ENCODE assay signal across 1 cellular context in the genomic region with DNA sequence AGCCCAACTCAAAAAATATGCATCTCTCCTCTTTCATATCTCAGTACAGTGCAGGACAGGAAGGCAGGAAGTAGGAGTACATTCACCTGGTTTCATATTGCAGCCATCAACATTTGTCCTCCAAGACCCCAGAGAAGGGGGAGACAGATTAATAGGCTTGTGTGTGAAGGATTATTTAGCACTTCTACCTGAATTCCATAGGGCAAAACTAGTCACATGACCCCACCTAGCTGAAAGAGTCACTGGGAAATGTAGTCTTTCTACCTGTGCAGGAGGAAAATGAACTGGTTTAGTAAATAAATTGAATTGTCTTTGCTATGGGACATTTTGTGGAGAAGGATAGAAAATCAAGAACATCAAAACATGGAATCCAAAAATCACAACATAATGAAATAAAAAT.
TF ChIP-seq lines count a peak whose summit lies in the region.

No MANE protein-coding gene starts in this region.

TF ChIP-seq in K562, 482 proteins besides CTCF, POLR2A, EP300 and RAD21 (continues in another document):
- TF ChIP-seq HDAC6 (IDR thresholded peaks at IDR 0.05; ENCODE audit: low read depth, low read length) (no peak), SIX5 (IDR thresholded peaks at IDR 0.05; ENCODE audit: borderline replicate concordance in 1 of 2, insufficient read depth in 1 of 2, low read depth in 1 of 2, low read length in 2 of 2) (peak; percentile 50 to 65), NBN (IDR thresholded peaks at IDR 0.05; ENCODE audit: low read depth) (no peak), ZBTB49 (CRISPR knock-in tag; IDR thresholded peaks at IDR 0.05; ENCODE audit: borderline replicate concordance) (no peak), CBFB (CRISPR knock-in tag; IDR thresholded peaks at IDR 0.05) (no peak), CBX3 (IDR thresholded peaks at IDR 0.05; ENCODE audit: borderline replicate concordance in 1 of 2, low read length in 2 of 2) (no peak), NFRKB (IDR thresholded peaks at IDR 0.05; ENCODE audit: low read depth) (no peak), ZNF778 (CRISPR knock-in tag; IDR thresholded peaks at IDR 0.05) (no peak), U2AF1 (optimal IDR thresholded peaks at IDR 0.05; ENCODE audit: low read depth, low read length) (no peak), ZNF12 (CRISPR knock-in tag; IDR thresholded peaks at IDR 0.05) (no peak), ZNF143 (CRISPR knock-in tag; IDR thresholded peaks at IDR 0.05) (peak; percentile 69), ARID4B (CRISPR knock-in tag; IDR thresholded peaks at IDR 0.05) (no peak), MECOM (CRISPR knock-in tag; IDR thresholded peaks at IDR 0.05) (no peak), ZNF444 (CRISPR knock-in tag; IDR thresholded peaks at IDR 0.05) (no peak), DNMT1 (IDR thresholded peaks at IDR 0.05) (no peak), CBFA2T2 (conservative IDR thresholded peaks at IDR 0.05) (peak; percentile 61), PURB (CRISPR knock-in tag; IDR thresholded peaks at IDR 0.05; ENCODE audit: low read depth) (no peak), MEF2A (IDR thresholded peaks at IDR 0.05; ENCODE audit: control insufficient read depth, low read depth, low read length) (no peak), ARNT (IDR thresholded peaks at IDR 0.05) (no peak), ZMIZ1 (IDR thresholded peaks at IDR 0.05; ENCODE audit: low read depth in 2 of 2, low read length in 2 of 2) (no peak), SFPQ (IDR thresholded peaks at IDR 0.05; ENCODE audit: low read depth, low read length) (no peak), ZNF347 (CRISPR knock-in tag; IDR thresholded peaks at IDR 0.05; ENCODE audit: low read depth) (no peak), ZNF253 (CRISPR knock-in tag; conservative IDR thresholded peaks at IDR 0.05) (no peak), KLF10 (CRISPR knock-in tag; IDR thresholded peaks at IDR 0.05) (no peak), RAD51 (IDR thresholded peaks at IDR 0.05; ENCODE audit: borderline replicate concordance, low read depth) (peak; percentile 94), SMARCA5 (IDR thresholded peaks at IDR 0.05) (no peak), ZNF764 (CRISPR knock-in tag; IDR thresholded peaks at IDR 0.05; ENCODE audit: low read depth) (no peak), RUNX1 (IDR thresholded peaks at IDR 0.05; ENCODE audit: low read depth) (no peak), ZBTB33 (CRISPR knock-in tag; IDR thresholded peaks at IDR 0.05) (no peak), NUFIP1 (IDR thresholded peaks at IDR 0.05; ENCODE audit: partially characterized antibody) (no peak), PCBP2 (IDR thresholded peaks at IDR 0.05; ENCODE audit: low read depth, low read length, poor library complexity, severe bottlenecking) (no peak), BRD4 (IDR thresholded peaks at IDR 0.05) (no peak), GATAD2B (IDR thresholded peaks at IDR 0.05; ENCODE audit: borderline replicate concordance) (no peak), ZNF133 (CRISPR knock-in tag; IDR thresholded peaks at IDR 0.05) (no peak), MCM2 (IDR thresholded peaks at IDR 0.05; ENCODE audit: low read depth) (no peak), EWSR1 (IDR thresholded peaks at IDR 0.05; ENCODE audit: borderline replicate concordance, low read depth, partially characterized antibody) (no peak), KAT2B (IDR thresholded peaks at IDR 0.05; ENCODE audit: low read depth, low read length) (no peak)
- TF ChIP-seq, protein P1, sequence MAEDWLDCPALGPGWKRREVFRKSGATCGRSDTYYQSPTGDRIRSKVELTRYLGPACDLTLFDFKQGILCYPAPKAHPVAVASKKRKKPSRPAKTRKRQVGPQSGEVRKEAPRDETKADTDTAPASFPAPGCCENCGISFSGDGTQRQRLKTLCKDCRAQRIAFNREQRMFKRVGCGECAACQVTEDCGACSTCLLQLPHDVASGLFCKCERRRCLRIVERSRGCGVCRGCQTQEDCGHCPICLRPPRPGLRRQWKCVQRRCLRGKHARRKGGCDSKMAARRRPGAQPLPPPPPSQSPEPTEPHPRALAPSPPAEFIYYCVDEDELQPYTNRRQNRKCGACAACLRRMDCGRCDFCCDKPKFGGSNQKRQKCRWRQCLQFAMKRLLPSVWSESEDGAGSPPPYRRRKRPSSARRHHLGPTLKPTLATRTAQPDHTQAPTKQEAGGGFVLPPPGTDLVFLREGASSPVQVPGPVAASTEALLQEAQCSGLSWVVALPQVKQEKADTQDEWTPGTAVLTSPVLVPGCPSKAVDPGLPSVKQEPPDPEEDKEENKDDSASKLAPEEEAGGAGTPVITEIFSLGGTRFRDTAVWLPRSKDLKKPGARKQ (CRISPR knock-in tag; IDR thresholded peaks at IDR 0.05): no peak
- TF ChIP-seq, protein P2, sequence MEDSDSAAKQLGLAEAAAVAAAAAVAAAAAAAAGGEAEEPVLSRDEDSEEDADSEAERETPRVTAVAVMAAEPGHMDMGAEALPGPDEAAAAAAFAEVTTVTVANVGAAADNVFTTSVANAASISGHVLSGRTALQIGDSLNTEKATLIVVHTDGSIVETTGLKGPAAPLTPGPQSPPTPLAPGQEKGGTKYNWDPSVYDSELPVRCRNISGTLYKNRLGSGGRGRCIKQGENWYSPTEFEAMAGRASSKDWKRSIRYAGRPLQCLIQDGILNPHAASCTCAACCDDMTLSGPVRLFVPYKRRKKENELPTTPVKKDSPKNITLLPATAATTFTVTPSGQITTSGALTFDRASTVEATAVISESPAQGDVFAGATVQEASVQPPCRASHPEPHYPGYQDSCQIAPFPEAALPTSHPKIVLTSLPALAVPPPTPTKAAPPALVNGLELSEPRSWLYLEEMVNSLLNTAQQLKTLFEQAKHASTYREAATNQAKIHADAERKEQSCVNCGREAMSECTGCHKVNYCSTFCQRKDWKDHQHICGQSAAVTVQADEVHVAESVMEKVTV (CRISPR knock-in tag; IDR thresholded peaks at IDR 0.05): no peak
- TF ChIP-seq, protein P3, sequence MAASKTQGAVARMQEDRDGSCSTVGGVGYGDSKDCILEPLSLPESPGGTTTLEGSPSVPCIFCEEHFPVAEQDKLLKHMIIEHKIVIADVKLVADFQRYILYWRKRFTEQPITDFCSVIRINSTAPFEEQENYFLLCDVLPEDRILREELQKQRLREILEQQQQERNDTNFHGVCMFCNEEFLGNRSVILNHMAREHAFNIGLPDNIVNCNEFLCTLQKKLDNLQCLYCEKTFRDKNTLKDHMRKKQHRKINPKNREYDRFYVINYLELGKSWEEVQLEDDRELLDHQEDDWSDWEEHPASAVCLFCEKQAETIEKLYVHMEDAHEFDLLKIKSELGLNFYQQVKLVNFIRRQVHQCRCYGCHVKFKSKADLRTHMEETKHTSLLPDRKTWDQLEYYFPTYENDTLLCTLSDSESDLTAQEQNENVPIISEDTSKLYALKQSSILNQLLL (CRISPR knock-in tag; IDR thresholded peaks at IDR 0.05; ENCODE audit: borderline replicate concordance): no peak
